ENCODE assay signal across 9 cellular contexts in genomic region chr19:47239152-47239551, GRCh38. TPM values are rescaled to one million over a fixed set of nuclear protein-coding genes. Genes with fewer than 3 reads are reported as not detected.
A peak's percentile ranks its signal among the peaks of the same experiment; 100 is the strongest.
DNase-seq lines count a peak whose midpoint lies in the region; ATAC-seq, FAIRE-seq and TF ChIP-seq lines count a peak whose summit lies in the region.
"Had no signal": no experiment of that assay in that cellular context is flagged by ENCODE, and none has a peak within 500 bp of the region (broad histone marks: within the 10 kb centered on the region; RNA-seq: fewer than 3 reads in every experiment).

No MANE protein-coding gene starts in this region.

- H4K20me1 ChIP-seq in OCI-LY3 (ENCODE audit: insufficient read depth, low read length) (no peaks in the 10 kb centered on the region), HepG2 (ENCODE audit: insufficient read depth, low read length) (no peaks in the 10 kb centered on the region)

- no peak overlapping the region for H3K27ac ChIP-seq in OCI-LY3 (ENCODE audit: low read length)
- peak overlapping the region in 3 of 4 donors; percentile 50 to 58 (median 51) for H3K27ac ChIP-seq in sigmoid colon
- no peak overlapping the region for H3K27ac ChIP-seq in HepG2 (ENCODE audit: extremely low read length, insufficient read depth, low read length)

- intact Hi-C loops in sigmoid colon (cut with DNase I) (no loop called here), HepG2 (cut with micrococcal nuclease; ENCODE audit: unreplicated experiment) (no loop called here)

- 11 to 17% methylated on average over 16 of the region's 16 CpGs for WGBS in sigmoid colon, 2 donors
- 68% methylated on average over 8 of the region's 16 CpGs for WGBS in HepG2 (ENCODE audit: low lambda C conversion rate)

- in situ Hi-C loops in HepG2 (cut with HindIII; ENCODE audit: extremely low pct_ligation_motif_present, low pct_unique_long_range_greater_than_20kb): no loop called here

- no TSS peak for BruUV-seq in HepG2 (replicated peaks; lab: Mats Ljungman, UMichigan)

- TF ChIP-seq CTCF in OCI-LY3 (IDR thresholded peaks at IDR 0.05; ENCODE audit: low read depth, low read length) (no peak), fibroblast of the aortic adventitia (IDR thresholded peaks at IDR 0.05; ENCODE audit: insufficient read depth, low read length) (no peak), sigmoid colon (IDR thresholded peaks at IDR 0.05) (no peak), HepG2 (CRISPR knock-in tag; IDR thresholded peaks at IDR 0.05) (no peak)

- FAIRE-seq in HepG2 (lab: Jason Lieb, UNC): no peak
- FAIRE-seq in GM12892 (lab: Jason Lieb, UNC): no peak
- FAIRE-seq: frontal cortex had no signal

- no peak for TF ChIP-seq EP300 in sigmoid colon (IDR thresholded peaks at IDR 0.05)
- no peak for TF ChIP-seq EP300 in HepG2 (IDR thresholded peaks at IDR 0.05; ENCODE audit: low read depth in 2 of 2, low read length in 2 of 2)
- TF ChIP-seq EP300 in HepG2 (CRISPR knock-in tag; IDR thresholded peaks at IDR 0.05; ENCODE audit: borderline replicate concordance): no peak

- H3K4me2 ChIP-seq in OCI-LY3 (ENCODE audit: low read length) (no peak overlapping the region; the same call in 1 of the 2 replicates), HepG2 (ENCODE audit: low read depth, low read length) (no peak overlapping the region)

- POLR2A ChIA-PET in HepG2 (lab: Yijun Ruan, JAX): interaction anchor here (0.8 to 1.5 kb wide), 2 partner anchors 13 to 50 kb away, joined by 3 to 5 read pairs; no protein-coding TSS in a partner anchor

- ATAC-seq in HG03457 (IDR thresholded peaks at IDR 0.05; ENCODE audit: unreplicated experiment) (no peak), HepG2 (no peak)

- no peak overlapping the region for H2AFZ ChIP-seq in OCI-LY3 (ENCODE audit: low read depth, low read length)
- H2AFZ ChIP-seq in HepG2 (ENCODE audit: low read length): no peak overlapping the region

- CTCF ChIA-PET in HepG2 (lab: Yijun Ruan, JAX; ENCODE audit: low intra/inter-chr PET ratio, low total read pairs): no interaction called here

- H3K79me2 ChIP-seq in OCI-LY3 (ENCODE audit: low read length) (no peaks in the 10 kb centered on the region), HepG2 (ENCODE audit: insufficient read depth, low read length) (no peaks in the 10 kb centered on the region)

- TF ChIP-seq RAD21 in HepG2 (CRISPR knock-in tag; IDR thresholded peaks at IDR 0.05): no peak

- no peaks in the 10 kb centered on the region for H3K9me3 ChIP-seq in OCI-LY3 (ENCODE audit: insufficient read depth, low read length)
- no peaks in the 10 kb centered on the region for H3K9me3 ChIP-seq in sigmoid colon
- no peaks in the 10 kb centered on the region for H3K9me3 ChIP-seq in HepG2 (ENCODE audit: low read length)

- H3K9ac ChIP-seq in OCI-LY3 (ENCODE audit: low read length) (no peak overlapping the region), HepG2 (ENCODE audit: insufficient read depth, low read depth, low read length) (no peak overlapping the region)

- H3K36me3 ChIP-seq in OCI-LY3 (replicated peaks; ENCODE audit: low read depth, low read length) (no peaks in the 10 kb centered on the region), sigmoid colon (no peaks in the 10 kb centered on the region), HepG2 (replicated peaks in 1 of 2; ENCODE audit: control insufficient read depth in 1 of 2, insufficient read depth in 2 of 2, low read length in 2 of 2) (no peaks in the 10 kb centered on the region)

- H3K4me1 ChIP-seq in OCI-LY3 (ENCODE audit: low read length): peaks cover 30% of the 10 kb centered on the region
- H3K4me1 ChIP-seq in sigmoid colon: peaks cover 0 to 43% (median 39%) of the 10 kb centered on the region in 4 donors
- H3K4me1 ChIP-seq in HepG2 (ENCODE audit: insufficient read depth, low read length): peaks cover 30% of the 10 kb centered on the region

- H3K4me3 ChIP-seq in OCI-LY3 (ENCODE audit: low read length) (0 out of 2 replicates have a peak overlapping the region, but pooled peaks have one; percentile 72), fibroblast of the aortic adventitia (ENCODE audit: low read depth, low read length) (peak overlapping the region; percentile 35), sigmoid colon (peak overlapping the region in 3 of 4 donors; percentile 26 to 51 (median 43)), HepG2 (replicated peaks in 1 of 3; ENCODE audit: insufficient read depth in 1 of 3, low read depth in 2 of 3, low read length in 3 of 3) (no peak overlapping the region)

- DNase-seq in DMS53 (lab: John Stamatoyannopoulos, UW) (peak; percentile 58), DMS53 treated with DMSO at 0.1 percent for 48 hours (lab: John Stamatoyannopoulos, UW; ENCODE audit: unreplicated experiment) (no peak), fibroblast of the aortic adventitia (ENCODE audit: low read depth) (no peak), sigmoid colon (no peak), HepG2 (ENCODE audit: low spot score) (no peak), GM12892 (ENCODE audit: insufficient read length) (no peak)

- peaks cover 32% of the 10 kb centered on the region for H3K27me3 ChIP-seq in OCI-LY3 (ENCODE audit: low read depth, low read length)
- no peaks in the 10 kb centered on the region for H3K27me3 ChIP-seq in sigmoid colon
- no peaks in the 10 kb centered on the region for H3K27me3 ChIP-seq in HepG2 (ENCODE audit: control insufficient read depth in 1 of 2, insufficient read depth in 2 of 2, low read length in 2 of 2)

- no peak for TF ChIP-seq POLR2A in sigmoid colon (IDR thresholded peaks at IDR 0.05)
- no peak for TF ChIP-seq POLR2A in HepG2 (IDR thresholded peaks at IDR 0.05; ENCODE audit: insufficient read depth in 1 of 2, low read depth in 2 of 2, low read length in 2 of 2)
- no peak for TF ChIP-seq POLR2A in GM12892 (IDR thresholded peaks at IDR 0.05; ENCODE audit: low read depth, low read length)

RNA-seq across cellular contexts. Expression of gene BBC3, which starts 8.2 kb away (rescaled TPM):
- total RNA-seq in fibroblast of the aortic adventitia (ENCODE audit: low replicate concordance): 9.2 and 12.9 TPM in 2 replicates
- total RNA-seq in sigmoid colon: 1 to 10 TPM; 2.5 to 5.4 (median 4.2) TPM
- polyA plus RNA-seq in sigmoid colon: 10 to 100 TPM; 16.2 to 39.5 (median 19.7) TPM
- 5.8 and 8.8 TPM in 2 replicates for total RNA-seq in HepG2 (2016; rRNA removed; fragmentation: Illumina TruSeq; extraction: Trizol)
- total RNA-seq in HepG2 (2016; cell fraction: cytosol; rRNA removed; fragmentation: Illumina TruSeq; extraction: Trizol; ENCODE audit: low read depth): 3.1 and 3.4 TPM in 2 replicates
- 5.9 and 8.8 TPM in 2 replicates for total RNA-seq in HepG2 (2016; cell fraction: insoluble cytoplasmic fraction; rRNA removed; fragmentation: Illumina TruSeq; extraction: Trizol)
- 6.6 and 7.4 TPM in 2 replicates for total RNA-seq in HepG2 (2016; cell fraction: membrane; rRNA removed; fragmentation: Illumina TruSeq; extraction: Trizol)
- total RNA-seq in HepG2 (2016; cell fraction: nucleus; rRNA removed; fragmentation: Illumina TruSeq; extraction: Trizol): 4.6 and 5.1 TPM in 2 replicates
- 6.1 and 11.1 TPM in 2 replicates for polyA plus RNA-seq in HepG2 (2011; rRNA removed)
- polyA plus RNA-seq in HepG2 (2011; cell fraction: cytosol; rRNA removed): 7.0 and 10.6 TPM in 2 replicates
- polyA plus RNA-seq in HepG2 (2011; cell fraction: nucleus; rRNA removed): 18.7 and 18.8 TPM in 2 replicates
- polyA plus RNA-seq in HepG2 (2012): 7.0 and 13.6 TPM in 2 replicates
- polyA plus RNA-seq in HepG2 (2016; cell fraction: cytosol; fragmentation: Illumina TruSeq; extraction: Trizol; ENCODE audit: low read depth): 1.8 and 1.9 TPM in 2 replicates
- 9.2 and 11.0 TPM in 2 replicates for polyA plus RNA-seq in HepG2 (2016; cell fraction: insoluble cytoplasmic fraction; fragmentation: Illumina TruSeq; extraction: Trizol; ENCODE audit: low read depth)
- 5.1 and 5.2 TPM in 2 replicates for polyA plus RNA-seq in HepG2 (2016; cell fraction: membrane; fragmentation: Illumina TruSeq; extraction: Trizol; ENCODE audit: low read depth)
- polyA plus RNA-seq in HepG2 (2016; cell fraction: nucleus; fragmentation: Illumina TruSeq; extraction: Trizol; ENCODE audit: insufficient read depth, low read depth): 13.0 and 13.4 TPM in 2 replicates
- polyA minus RNA-seq in HepG2 (2011; rRNA and poly(A)+ RNA removed; ENCODE audit: low replicate concordance): 2.1 and 9.7 TPM in 2 replicates
- 8.9 and 9.3 TPM in 2 replicates for polyA minus RNA-seq in HepG2 (2011; cell fraction: cytosol; rRNA and poly(A)+ RNA removed)
- polyA minus RNA-seq in HepG2 (2011; cell fraction: nucleus; rRNA and poly(A)+ RNA removed): 5.4 and 6.2 TPM in 2 replicates
- polyA plus RNA-seq in GM12892 (2012; ENCODE audit: missing spikeins): 6.5 TPM

RNA-seq across cellular contexts. Expression of gene CCDC9, which starts 17.2 kb away (rescaled TPM):
- total RNA-seq in fibroblast of the aortic adventitia (ENCODE audit: low replicate concordance) (6.5 and 16.3 TPM in 2 replicates), sigmoid colon (10 to 100 TPM; 13.2 to 33.1 (median 20.9) TPM), HepG2 (2016; rRNA removed; fragmentation: Illumina TruSeq; extraction: Trizol) (5.9 and 6.3 TPM in 2 replicates)
- polyA plus RNA-seq in sigmoid colon (10 to 100 TPM; 16.2 to 42.8 (median 18.7) TPM), HepG2 (2011; rRNA removed) (2.9 and 3.0 TPM in 2 replicates)
- 3.4 and 3.5 TPM in 2 replicates for total RNA-seq in HepG2 (2016; cell fraction: cytosol; rRNA removed; fragmentation: Illumina TruSeq; extraction: Trizol; ENCODE audit: low read depth)
- total RNA-seq in HepG2 (2016; cell fraction: insoluble cytoplasmic fraction; rRNA removed; fragmentation: Illumina TruSeq; extraction: Trizol): 3.8 and 7.1 TPM in 2 replicates
- 4.5 and 5.0 TPM in 2 replicates for total RNA-seq in HepG2 (2016; cell fraction: membrane; rRNA removed; fragmentation: Illumina TruSeq; extraction: Trizol)
- 4.4 and 5.5 TPM in 2 replicates for total RNA-seq in HepG2 (2016; cell fraction: nucleus; rRNA removed; fragmentation: Illumina TruSeq; extraction: Trizol)
- 2.1 and 2.2 TPM in 2 replicates for polyA plus RNA-seq in HepG2 (2011; cell fraction: cytosol; rRNA removed)
- 10.1 and 11.8 TPM in 2 replicates for polyA plus RNA-seq in HepG2 (2011; cell fraction: nucleus; rRNA removed)
- 10.0 TPM in 2 replicates for polyA plus RNA-seq in HepG2 (2012)
- 1.6 and 1.8 TPM in 2 replicates for polyA plus RNA-seq in HepG2 (2016; cell fraction: cytosol; fragmentation: Illumina TruSeq; extraction: Trizol; ENCODE audit: low read depth)
- 9.0 and 10.3 TPM in 2 replicates for polyA plus RNA-seq in HepG2 (2016; cell fraction: insoluble cytoplasmic fraction; fragmentation: Illumina TruSeq; extraction: Trizol; ENCODE audit: low read depth)
- polyA plus RNA-seq in HepG2 (2016; cell fraction: membrane; fragmentation: Illumina TruSeq; extraction: Trizol; ENCODE audit: low read depth): 3.6 and 3.9 TPM in 2 replicates
- 22.8 and 25.7 TPM in 2 replicates for polyA plus RNA-seq in HepG2 (2016; cell fraction: nucleus; fragmentation: Illumina TruSeq; extraction: Trizol; ENCODE audit: insufficient read depth, low read depth)
- 1.8 and 6.2 TPM in 2 replicates for polyA minus RNA-seq in HepG2 (2011; rRNA and poly(A)+ RNA removed; ENCODE audit: low replicate concordance)
- polyA minus RNA-seq in HepG2 (2011; cell fraction: cytosol; rRNA and poly(A)+ RNA removed): 0.99 and 1.7 TPM in 2 replicates
- 6.3 and 7.5 TPM in 2 replicates for polyA minus RNA-seq in HepG2 (2011; cell fraction: nucleus; rRNA and poly(A)+ RNA removed)
- polyA plus RNA-seq in GM12892 (2012; ENCODE audit: missing spikeins): 8.4 TPM

RNA-seq across cellular contexts. Expression of gene INAFM1, which starts 35.5 kb away (rescaled TPM):
- 1.6 and 2.3 TPM in 2 replicates for total RNA-seq in fibroblast of the aortic adventitia (ENCODE audit: low replicate concordance)
- total RNA-seq in sigmoid colon: 10 to 100 TPM in 3 of 4 donors, 1 to 10 TPM in 1; 8.6 to 16.3 (median 14.8) TPM
- polyA plus RNA-seq in sigmoid colon: 10 to 100 TPM in 1 of 3 donors, 1 to 10 TPM in 2; 3.0 to 10.7 (median 7.8) TPM
- 1.00 and 1.9 TPM in 2 replicates for total RNA-seq in HepG2 (2016; rRNA removed; fragmentation: Illumina TruSeq; extraction: Trizol)
- total RNA-seq in HepG2 (2016; cell fraction: cytosol; rRNA removed; fragmentation: Illumina TruSeq; extraction: Trizol; ENCODE audit: low read depth): 0.81 and 1.1 TPM in 2 replicates
- 1.1 and 1.8 TPM in 2 replicates for total RNA-seq in HepG2 (2016; cell fraction: insoluble cytoplasmic fraction; rRNA removed; fragmentation: Illumina TruSeq; extraction: Trizol)
- total RNA-seq in HepG2 (2016; cell fraction: membrane; rRNA removed; fragmentation: Illumina TruSeq; extraction: Trizol): 1.0 and 1.2 TPM in 2 replicates
- 0.78 and 1.0 TPM in 2 replicates for total RNA-seq in HepG2 (2016; cell fraction: nucleus; rRNA removed; fragmentation: Illumina TruSeq; extraction: Trizol)
- polyA plus RNA-seq in HepG2 (2011; rRNA removed): 0.88 and 1.3 TPM in 2 replicates
- 0.60 and 0.93 TPM in 2 replicates for polyA plus RNA-seq in HepG2 (2011; cell fraction: cytosol; rRNA removed)
- polyA plus RNA-seq in HepG2 (2011; cell fraction: nucleus; rRNA removed): 5.3 and 5.5 TPM in 2 replicates
- polyA plus RNA-seq in HepG2 (2012): 2.8 and 3.1 TPM in 2 replicates
- 2.2 and 2.5 TPM in 2 replicates for polyA plus RNA-seq in HepG2 (2016; cell fraction: cytosol; fragmentation: Illumina TruSeq; extraction: Trizol; ENCODE audit: low read depth)
- polyA plus RNA-seq in HepG2 (2016; cell fraction: insoluble cytoplasmic fraction; fragmentation: Illumina TruSeq; extraction: Trizol; ENCODE audit: low read depth): 1.8 and 2.4 TPM in 2 replicates
- 1.7 and 2.2 TPM in 2 replicates for polyA plus RNA-seq in HepG2 (2016; cell fraction: membrane; fragmentation: Illumina TruSeq; extraction: Trizol; ENCODE audit: low read depth)
- polyA plus RNA-seq in HepG2 (2016; cell fraction: nucleus; fragmentation: Illumina TruSeq; extraction: Trizol; ENCODE audit: insufficient read depth, low read depth): 4.5 and 6.9 TPM in 2 replicates
- polyA minus RNA-seq in HepG2 (2011; rRNA and poly(A)+ RNA removed; ENCODE audit: low replicate concordance): 0.35 and 1.3 TPM in 2 replicates
- polyA minus RNA-seq in HepG2 (2011; cell fraction: cytosol; rRNA and poly(A)+ RNA removed): 1.2 and 1.5 TPM in 2 replicates
- 0.99 and 1.4 TPM in 2 replicates for polyA minus RNA-seq in HepG2 (2011; cell fraction: nucleus; rRNA and poly(A)+ RNA removed)
- polyA plus RNA-seq in GM12892 (2012; ENCODE audit: missing spikeins): 0.98 TPM

Comparison
In these comparisons a context has a peak if more than half of its experiments do, and no peak if none do; other contexts are left out.
1. H3K27ac ChIP-seq: peak in sigmoid colon (3 of 4); none in OCI-LY3 (single experiment) and HepG2 (single experiment).
2. H3K4me3 ChIP-seq: peak in OCI-LY3 (single experiment), fibroblast of the aortic adventitia (single experiment) and sigmoid colon (3 of 4); none in HepG2 (0 of 3).